23 cellular contexts compared by ENCODE assay signal in genomic region chr13:44915962-44916361, GRCh38.
"Had no signal": no experiment of that assay in that cellular context is flagged by ENCODE, and none has a peak within 500 bp of the region (broad histone marks: within the 10 kb centered on the region; RNA-seq: fewer than 3 reads in every experiment).

No MANE protein-coding gene starts in this region.

- DNase-seq: activated CD4-positive, alpha-beta T cell treated with anti-CD3 and anti-CD28 coated beads for 48 hours; activated CD4-positive, alpha-beta T cell treated with anti-CD3 and anti-CD28 coated beads, Interleukin-2, amount 50 U/mL, for 4 hours; activated T-cell treated with anti-CD3 and anti-CD28 coated beads for 4 hours; activated T-cell treated with anti-CD3 and anti-CD28 coated beads, Interleukin-2, amount 50 U/mL, for 72 hours; brain microvascular endothelial cell; KG1; NCI-H1048; NCI-H146; NCI-H187 treated with DMSO at 0.1 percent for 48 hours; NCI-H2081 treated with DMSO at 0.1 percent for 48 hours; NCI-H510A treated with DMSO at 0.1 percent for 48 hours; NCI-H69; NK-92 treated with Interleukin-12 subunit alpha and Interleukin-12 subunit beta, amount 100 ng/mL, for 24 hours; OCI-M1; Right ventricle myocardium superior; RPMI8226; SJCRH30; SK-N-SH; T-helper 1 cell; WERI-Rb-1 had no signal

- H3K9ac ChIP-seq: SK-N-SH had no signal

- H3K9me3 ChIP-seq: SJCRH30, SK-N-SH had no signal

- H3K36me3 ChIP-seq: brain microvascular endothelial cell, cardiac muscle cell, SJCRH30, WERI-Rb-1 had no signal

- H3K4me3 ChIP-seq: cardiac muscle cell, SJCRH30 had no signal

- H3K27ac Mint-ChIP-seq: activated naive CD4-positive, alpha-beta T cell treated with anti-CD3 and anti-CD28 coated beads, Interleukin-2, amount 50 U/mL, for 72 hours; activated T-cell treated with anti-CD3 and anti-CD28 coated beads, Interleukin-2, amount 50 U/mL, for 72 hours had no signal

- H3K4me1 ChIP-seq: SJCRH30 had no signal

- H3K27me3 ChIP-seq: brain microvascular endothelial cell, cardiac muscle cell, SJCRH30 had no signal

- ATAC-seq: activated naive CD4-positive, alpha-beta T cell treated with anti-CD3 and anti-CD28 coated beads, Interleukin-2, amount 50 U/mL, for 72 hours; activated T-cell treated with anti-CD3 and anti-CD28 coated beads, Interleukin-2, amount 50 U/mL, for 72 hours; Panc1 had no signal

- H3K27ac ChIP-seq: brain microvascular endothelial cell, cardiac muscle cell, SJCRH30, WERI-Rb-1 had no signal
